Comparison of ENCODE assay signal across 1 cellular context in the genomic region with DNA sequence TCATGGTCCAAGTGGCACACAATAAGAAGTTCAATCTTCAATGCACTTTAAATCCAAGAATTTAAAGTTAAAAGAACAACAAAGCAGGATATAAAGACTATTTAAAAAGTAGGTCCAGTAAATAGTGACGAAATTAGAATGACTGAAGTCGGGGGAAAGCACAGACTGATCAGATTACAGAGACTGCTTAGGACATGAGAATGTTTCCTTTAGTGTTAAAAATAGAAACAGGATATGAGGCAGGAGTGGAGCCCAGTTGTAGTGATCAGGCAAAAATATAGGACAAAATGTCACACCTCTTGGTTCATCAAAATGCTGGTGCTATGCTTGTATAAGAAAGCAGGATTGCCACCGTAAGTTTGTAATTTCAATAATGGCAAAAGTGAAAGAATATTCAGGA.
TF ChIP-seq lines count a peak whose summit lies in the region.

No MANE protein-coding gene starts in this region.

TF ChIP-seq in GM23338, 12 proteins besides CTCF, POLR2A, EP300 and RAD21 (continued from another document):
- TF ChIP-seq ZNF462 (CRISPR knock-in tag; IDR thresholded peaks at IDR 0.05): no peak
- TF ChIP-seq ETS1 (IDR thresholded peaks at IDR 0.05): no peak
- no peak for TF ChIP-seq ZNF114 (CRISPR knock-in tag; IDR thresholded peaks at IDR 0.05)
- no peak for TF ChIP-seq STAT1 (IDR thresholded peaks at IDR 0.05; ENCODE audit: unreplicated experiment)
- no peak for TF ChIP-seq JUNB (IDR thresholded peaks at IDR 0.05; ENCODE audit: unreplicated experiment)
- TF ChIP-seq POLR2AphosphoS5 (IDR thresholded peaks at IDR 0.05; ENCODE audit: low read depth): no peak
- no peak for TF ChIP-seq EZH2phosphoT487 (IDR thresholded peaks at IDR 0.05; ENCODE audit: unreplicated experiment)
- no peak for TF ChIP-seq NANOG (IDR thresholded peaks at IDR 0.05; ENCODE audit: borderline replicate concordance)
- TF ChIP-seq EZH2 (IDR thresholded peaks at IDR 0.05; ENCODE audit: low read depth, unreplicated experiment): no peak
